In the genomic region with DNA sequence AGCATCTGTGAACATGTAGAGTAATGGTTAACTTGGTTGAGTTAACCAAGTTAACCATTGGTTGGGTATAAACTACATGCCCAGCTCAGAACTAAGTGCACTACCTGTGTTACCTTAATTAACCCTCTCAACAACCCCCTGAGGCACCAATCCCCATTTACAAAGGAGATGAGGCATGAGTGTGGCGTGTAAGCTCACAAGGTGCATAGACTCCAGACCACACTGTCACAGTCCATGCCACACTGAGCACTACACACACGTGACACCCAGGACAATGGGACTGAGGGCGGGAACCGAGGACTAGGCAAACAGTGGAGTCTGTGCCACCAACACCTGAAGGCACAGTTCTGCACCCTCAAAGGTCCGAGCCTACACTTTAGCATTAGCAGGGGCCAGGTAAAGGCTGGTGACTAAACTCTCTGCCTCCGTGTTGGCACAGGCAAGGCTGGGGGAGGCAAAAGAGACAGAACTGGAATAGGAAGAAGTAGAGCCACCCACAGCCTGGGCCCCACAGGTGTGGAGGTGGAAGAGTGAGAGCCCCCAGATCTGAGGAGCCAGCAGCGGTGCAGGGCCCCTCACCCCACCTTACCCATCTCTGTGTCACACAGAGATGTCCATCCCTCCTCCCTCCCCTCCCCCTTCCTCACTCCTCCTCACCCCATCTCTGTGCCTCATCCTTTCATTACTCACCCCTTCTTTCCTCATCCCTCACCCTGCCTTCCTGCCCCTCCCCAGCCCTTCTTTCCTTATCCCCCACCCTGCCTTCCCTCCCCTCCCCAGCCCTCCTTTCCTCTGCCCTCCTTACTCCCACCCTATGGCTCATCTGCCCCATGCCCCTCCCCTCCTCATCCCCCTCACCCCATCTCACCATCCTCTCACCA, we compare ENCODE assay signal across 10 cellular contexts. TPM values are rescaled to one million over a fixed set of nuclear protein-coding genes. Genes with fewer than 3 reads are reported as not detected.
DNase-seq lines count a peak whose midpoint lies in the region; ATAC-seq, FAIRE-seq and TF ChIP-seq lines count a peak whose summit lies in the region.
"Had no signal": no experiment of that assay in that cellular context is flagged by ENCODE, and none has a peak within 500 bp of the region (broad histone marks: within the 10 kb centered on the region; RNA-seq: fewer than 3 reads in every experiment).

No MANE protein-coding gene starts in this region.

- H3K9me3 ChIP-seq in right cardiac atrium (ENCODE audit: control insufficient read depth, low read length) (no peaks in the 10 kb centered on the region), endothelial cell of umbilical vein (replicated peaks; ENCODE audit: control insufficient read depth, insufficient read depth, low read length) (no peaks in the 10 kb centered on the region)

- H3K4me2 ChIP-seq in endothelial cell of umbilical vein (ENCODE audit: insufficient read depth, low read length) = no peak overlapping the region

- DNase-seq in right cardiac atrium (peak in 2 of 3 donors; percentile 10 to 52), left ventricle myocardium superior (no peak), RWPE1 (ENCODE audit: low spot score) (no peak), endothelial cell of umbilical vein (ENCODE audit: low read depth, low spot score) (no peak), substantia nigra (lab: John Stamatoyannopoulos, UW) (peak in 3 of 49 donors; percentile 7 to 24 (median 10)), GDM1 (lab: John Stamatoyannopoulos, UW) (no peak)
- no peak for DNase-seq in activated CD8-positive, alpha-beta memory T cell treated with anti-CD3 and anti-CD28 coated beads for 24 hours
- DNase-seq: SW 1271 had no signal

- H3K79me2 ChIP-seq in endothelial cell of umbilical vein (ENCODE audit: control insufficient read depth, insufficient read depth, low read length) = no peaks in the 10 kb centered on the region

- dilution Hi-C loops in endothelial cell of umbilical vein (cut with MboI; ENCODE audit: extremely low pct_ligation_motif_present, low sequenced_read_pairs) = no loop called here

- CTCF ChIA-PET in RWPE1 (lab: Yijun Ruan, JAX) (interaction anchor here (0.9 to 1.3 kb wide), 1 partner anchor 88 kb away, joined by 5 read pairs; no protein-coding TSS in a partner anchor), endothelial cell of umbilical vein (lab: Charles Lee) (interaction anchor here (3.9 kb wide), 1 partner anchor 88 kb away, joined by 19 read pairs; no protein-coding TSS in a partner anchor)

- POLR2A ChIA-PET in RWPE1 (lab: Yijun Ruan, JAX; ENCODE audit: low non-redundant PET) (no interaction called here), endothelial cell of umbilical vein (lab: Charles Lee) (no interaction called here)

- H3K9me1 ChIP-seq in endothelial cell of umbilical vein (replicated peaks; ENCODE audit: control insufficient read depth, extremely low read depth, insufficient read depth, low read length) = no peaks in the 10 kb centered on the region

- intact Hi-C loops in right cardiac atrium (cut with DNase I) (loop anchor here (5.0 to 10.0 kb wide), 3 partner anchors 83 to 90 kb away; a partner anchor contains a TSS), left ventricle myocardium superior (cut with micrococcal nuclease) (no loop called here), endothelial cell of umbilical vein (cut with micrococcal nuclease) (loop anchor here (2.0 to 10.0 kb wide), 3 partner anchors 83 to 313 kb away; no protein-coding TSS in a partner anchor)

- H3K36me3 ChIP-seq in endothelial cell of umbilical vein (ENCODE audit: control insufficient read depth in 2 of 2, extremely low read depth in 1 of 2, insufficient read depth in 2 of 2, low read length in 2 of 2) = no peaks in the 10 kb centered on the region

- ATAC-seq in right cardiac atrium = no peak
- no peak for ATAC-seq in left ventricle myocardium superior
- no peak for ATAC-seq in HG03439 (IDR thresholded peaks at IDR 0.05; ENCODE audit: unreplicated experiment)

- 76% methylated on average over 7 of the region's 7 CpGs for WGBS in right cardiac atrium

- no peak overlapping the region for H2AFZ ChIP-seq in endothelial cell of umbilical vein (ENCODE audit: low read depth, low read length)

- no peak overlapping the region for H3K4me3 ChIP-seq in right cardiac atrium (ENCODE audit: low read length)
- no peak overlapping the region for H3K4me3 ChIP-seq in endothelial cell of umbilical vein (replicated peaks in 1 of 3; ENCODE audit: insufficient read depth in 1 of 3, low read depth in 1 of 3, low read length in 3 of 3)

- no TSS peak for BruUV-seq in endothelial cell of umbilical vein (replicated peaks; lab: Mats Ljungman, UMichigan)

- H3K27me3 ChIP-seq in right cardiac atrium (ENCODE audit: control insufficient read depth, insufficient read depth) (no peaks in the 10 kb centered on the region), endothelial cell of umbilical vein (ENCODE audit: control insufficient read depth in 2 of 2, insufficient read depth in 2 of 2, low read length in 2 of 2) (peaks cover 0 to 2% of the 10 kb centered on the region in 2 experiments)

- no peak for FAIRE-seq in endothelial cell of umbilical vein (lab: Jason Lieb, UNC)
- FAIRE-seq: GM18507 had no signal

- H3K9ac ChIP-seq in endothelial cell of umbilical vein (replicated peaks; ENCODE audit: extremely low read depth, insufficient read depth, low read length) = no peak overlapping the region

- H3K27ac ChIP-seq in right cardiac atrium (ENCODE audit: low read length) (no peak overlapping the region), RWPE1 (peak overlapping the region; percentile 11; the same call in 1 of the 2 replicates), endothelial cell of umbilical vein (ENCODE audit: insufficient read depth, low read depth, low read length) (no peak overlapping the region), substantia nigra (ENCODE audit: low read depth, low read length, poor library complexity, severe bottlenecking) (peak overlapping the region; percentile 27)

- peaks cover 11% of the 10 kb centered on the region for H3K4me1 ChIP-seq in right cardiac atrium (ENCODE audit: control insufficient read depth, insufficient read depth, low read length)
- H3K4me1 ChIP-seq in endothelial cell of umbilical vein (ENCODE audit: control insufficient read depth, extremely low read depth, insufficient read depth, low read length) = peaks cover 22% of the 10 kb centered on the region

- TF ChIP-seq CTCF in RWPE1 (conservative IDR thresholded peaks at IDR 0.05; ENCODE audit: low read depth) (no peak), endothelial cell of umbilical vein (IDR thresholded peaks at IDR 0.05; ENCODE audit: extremely low read depth in 1 of 2, insufficient read depth in 1 of 2, low read depth in 1 of 2, low read length in 2 of 2) (no peak)

- TF ChIP-seq POLR2A in endothelial cell of umbilical vein (IDR thresholded peaks at IDR 0.05; ENCODE audit: low read depth, low read length) = no peak

- H4K20me1 ChIP-seq in endothelial cell of umbilical vein (replicated peaks; ENCODE audit: control insufficient read depth, extremely low read depth, insufficient read depth, low read length) = no peaks in the 10 kb centered on the region

TF ChIP-seq in endothelial cell of umbilical vein, 7 proteins besides CTCF, POLR2A, EP300 and RAD21:
- peak; percentile 4 for TF ChIP-seq EZH2 (IDR thresholded peaks at IDR 0.05; ENCODE audit: borderline replicate concordance, low read depth, low read length, severe bottlenecking)
- no peak for TF ChIP-seq POLR2AphosphoS5 (IDR thresholded peaks at IDR 0.05; ENCODE audit: insufficient read depth, low read depth, low read length)

RNA-seq across cellular contexts. Expression of a gene that starts 2.1 kb away (rescaled TPM):
- total RNA-seq in right cardiac atrium = 10 to 100 TPM; 37.8 to 75.7 (median 51.4) TPM
- polyA plus RNA-seq in right cardiac atrium = 64.1 TPM
- 36.2 TPM for total RNA-seq in left ventricle myocardium superior
- total RNA-seq in endothelial cell of umbilical vein = 9.7 and 12.8 TPM in 2 replicates
- polyA plus RNA-seq in endothelial cell of umbilical vein = 8.5 and 8.6 TPM in 2 replicates
- 6.9 and 7.1 TPM in 2 replicates for polyA plus RNA-seq in endothelial cell of umbilical vein (2011; cell fraction: cytosol; rRNA removed)
- 4.0 and 4.8 TPM in 2 replicates for polyA plus RNA-seq in endothelial cell of umbilical vein (2011; cell fraction: nucleus; rRNA removed)
- polyA plus RNA-seq in endothelial cell of umbilical vein (2012) = 12.0 and 16.1 TPM in 2 replicates
- 5.7 and 5.8 TPM in 2 replicates for polyA minus RNA-seq in endothelial cell of umbilical vein
- 0.41 TPM for polyA minus RNA-seq in endothelial cell of umbilical vein (2011; cell fraction: cytosol; rRNA and poly(A)+ RNA removed)
- polyA minus RNA-seq in endothelial cell of umbilical vein (2011; cell fraction: nucleus; rRNA and poly(A)+ RNA removed) = 3.0 and 3.8 TPM in 2 replicates

RNA-seq across cellular contexts. Expression of a gene that starts 29.3 kb away (rescaled TPM):
- total RNA-seq in right cardiac atrium (1 to 10 TPM in 1 of 4 donors, under 1 TPM in 3; 0.03 to 1.3 (median 0.28) TPM), left ventricle myocardium superior (0.10 TPM), endothelial cell of umbilical vein (not detected in 2 replicates)
- polyA plus RNA-seq in right cardiac atrium (0.07 TPM), endothelial cell of umbilical vein (not detected in 2 replicates)
- polyA plus RNA-seq in endothelial cell of umbilical vein (2011; cell fraction: cytosol; rRNA removed) = not detected in 2 replicates
- not detected in 2 replicates for polyA plus RNA-seq in endothelial cell of umbilical vein (2011; cell fraction: nucleus; rRNA removed)
- polyA plus RNA-seq in endothelial cell of umbilical vein (2012) = not detected in 2 replicates
- polyA minus RNA-seq in endothelial cell of umbilical vein = not detected in 2 replicates
- not detected for polyA minus RNA-seq in endothelial cell of umbilical vein (2011; cell fraction: cytosol; rRNA and poly(A)+ RNA removed)
- not detected in 2 replicates for polyA minus RNA-seq in endothelial cell of umbilical vein (2011; cell fraction: nucleus; rRNA and poly(A)+ RNA removed)

Comparison
In these comparisons a context has a peak if more than half of its experiments do, and no peak if none do; other contexts are left out.
1. DNase-seq: peak in right cardiac atrium (2 of 3); none in left ventricle myocardium superior (single experiment), RWPE1 (single experiment), endothelial cell of umbilical vein (single experiment), activated CD8-positive, alpha-beta memory T cell treated with anti-CD3 and anti-CD28 coated beads for 24 hours (single experiment) and GDM1 (single experiment).
2. H3K27ac ChIP-seq: peak in RWPE1 (single experiment) and substantia nigra (single experiment); none in right cardiac atrium (single experiment) and endothelial cell of umbilical vein (single experiment).